22 cellular contexts compared by ENCODE assay signal in genomic region chr12:51960890-51961289, GRCh38. TPM values are rescaled to one million over a fixed set of nuclear protein-coding genes. Genes with fewer than 3 reads are reported as not detected.
"Had no signal": no experiment of that assay in that cellular context is flagged by ENCODE, and none has a peak within 500 bp of the region (broad histone marks: within the 10 kb centered on the region; RNA-seq: fewer than 3 reads in every experiment).

No MANE protein-coding gene starts in this region.

- DNase-seq: activated CD4-positive, alpha-beta T cell treated with anti-CD3 and anti-CD28 coated beads, Interleukin-2, amount 10 ng/mL, durations not matched to agents 7 days and 5 days; activated CD4-positive, CD25-positive, alpha-beta regulatory T cell; activated CD8-positive, alpha-beta memory T cell treated with anti-CD3 and anti-CD28 coated beads, Interleukin-2, amount 50 U/mL, for 48 hours; activated gamma-delta T cell; activated T-cell treated with anti-CD3 and anti-CD28 coated beads, Interleukin-2, amount 50 U/mL, for 72 hours; amygdala; body of pancreas; caudate nucleus; effector memory CD4-positive, alpha-beta T cell; gastrocnemius medialis; heart left ventricle; left cardiac atrium; midbrain; naive B cell; stimulated activated CD4-positive, alpha-beta T cell treated with anti-CD3 and anti-CD28 coated beads, Interleukin-4, amount 100 ng/mL, for 24 hours; stimulated activated naive CD4-positive, alpha-beta T cell; substantia nigra; trophoblast cell had no signal

- H3K9me3 ChIP-seq: body of pancreas, gastrocnemius medialis, right atrium auricular region had no signal

- H3K27ac ChIP-seq: gastrocnemius medialis, heart left ventricle, right atrium auricular region had no signal

- H3K27me3 ChIP-seq: body of pancreas, gastrocnemius medialis, heart left ventricle, right atrium auricular region had no signal

- H3K36me3 ChIP-seq: gastrocnemius medialis had no signal

- H3K4me3 ChIP-seq: body of pancreas, gastrocnemius medialis, heart left ventricle, lung, right atrium auricular region, skin epidermis had no signal

- ATAC-seq: activated T-cell treated with anti-CD3 and anti-CD28 coated beads, Interleukin-2, amount 50 U/mL, for 72 hours; body of pancreas; gastrocnemius medialis; heart left ventricle; left cardiac atrium had no signal

RNA-seq across cellular contexts. Expression of gene ACVRL1, which starts 53.6 kb away (rescaled TPM):
- total RNA-seq: activated CD4-positive, alpha-beta T cell treated with anti-CD3 and anti-CD28 coated beads, Interleukin-2, amount 10 ng/mL, durations not matched to agents 7 days and 5 days; activated T-cell treated with anti-CD3 and anti-CD28 coated beads, Interleukin-2, amount 50 U/mL, for 72 hours; T-helper 2 cell treated with Interferon-gamma antibody and Interleukin-4, amounts not matched to agents 100 ng/mL and 5 ng/mL, for 36 hours had no signal
